ENCODE assay signal across 1 cellular context in genomic region chr6:68008445-68008844, GRCh38.
A peak's percentile ranks its signal among the peaks of the same experiment; 100 is the strongest.
TF ChIP-seq lines count a peak whose summit lies in the region.

No MANE protein-coding gene starts in this region.

TF ChIP-seq in GM12878, 131 proteins besides CTCF, POLR2A, EP300 and RAD21 (continued from another document):
- peak in 1 of 2 experiments; percentile 68; a peak in 1 of 4 replicates for TF ChIP-seq ETV6 (conservative IDR thresholded peaks at IDR 0.05 in 1 of 2, IDR thresholded peaks at IDR 0.05 in 1 of 2; ENCODE audit: borderline replicate concordance in 1 of 2, low read depth in 1 of 2)
- TF ChIP-seq JUNB (IDR thresholded peaks at IDR 0.05): peak; percentile 59
- TF ChIP-seq CHD1 (IDR thresholded peaks at IDR 0.05; ENCODE audit: low read depth, low read length): no peak
- no peak for TF ChIP-seq HDAC6 (IDR thresholded peaks at IDR 0.05; ENCODE audit: unreplicated experiment)
- peak; percentile 41; the same call in 1 of the 2 replicates for TF ChIP-seq NFIC (IDR thresholded peaks at IDR 0.05; ENCODE audit: low read depth, low read length)
- no peak for TF ChIP-seq YBX1 (IDR thresholded peaks at IDR 0.05)
- TF ChIP-seq CREM (IDR thresholded peaks at IDR 0.05; ENCODE audit: low read depth): peak; percentile 27; the same call in 1 of the 2 replicates
- no peak for TF ChIP-seq SMAD1 (IDR thresholded peaks at IDR 0.05; ENCODE audit: low read depth, partially characterized antibody)
- TF ChIP-seq DPF2 (IDR thresholded peaks at IDR 0.05): 0 out of 2 replicates have a peak, but pooled peaks have one; percentile 30
- TF ChIP-seq E2F8 (IDR thresholded peaks at IDR 0.05; ENCODE audit: low read depth, partially characterized antibody): no peak
- TF ChIP-seq FOS (IDR thresholded peaks at IDR 0.05; ENCODE audit: borderline replicate concordance, extremely low read depth, insufficient read length): no peak
- TF ChIP-seq RB1 (IDR thresholded peaks at IDR 0.05; ENCODE audit: borderline replicate concordance): no peak
- peak; percentile 34; the same call in 1 of the 2 replicates for TF ChIP-seq IKZF1 (conservative IDR thresholded peaks at IDR 0.05)
- TF ChIP-seq TCF12 (IDR thresholded peaks at IDR 0.05; ENCODE audit: low read depth, low read length): no peak
- no peak for TF ChIP-seq HDAC2 (IDR thresholded peaks at IDR 0.05)
- TF ChIP-seq, protein P1, sequence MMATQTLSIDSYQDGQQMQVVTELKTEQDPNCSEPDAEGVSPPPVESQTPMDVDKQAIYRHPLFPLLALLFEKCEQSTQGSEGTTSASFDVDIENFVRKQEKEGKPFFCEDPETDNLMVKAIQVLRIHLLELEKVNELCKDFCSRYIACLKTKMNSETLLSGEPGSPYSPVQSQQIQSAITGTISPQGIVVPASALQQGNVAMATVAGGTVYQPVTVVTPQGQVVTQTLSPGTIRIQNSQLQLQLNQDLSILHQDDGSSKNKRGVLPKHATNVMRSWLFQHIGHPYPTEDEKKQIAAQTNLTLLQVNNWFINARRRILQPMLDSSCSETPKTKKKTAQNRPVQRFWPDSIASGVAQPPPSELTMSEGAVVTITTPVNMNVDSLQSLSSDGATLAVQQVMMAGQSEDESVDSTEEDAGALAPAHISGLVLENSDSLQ (IDR thresholded peaks at IDR 0.05): no peak
- TF ChIP-seq, protein P2, sequence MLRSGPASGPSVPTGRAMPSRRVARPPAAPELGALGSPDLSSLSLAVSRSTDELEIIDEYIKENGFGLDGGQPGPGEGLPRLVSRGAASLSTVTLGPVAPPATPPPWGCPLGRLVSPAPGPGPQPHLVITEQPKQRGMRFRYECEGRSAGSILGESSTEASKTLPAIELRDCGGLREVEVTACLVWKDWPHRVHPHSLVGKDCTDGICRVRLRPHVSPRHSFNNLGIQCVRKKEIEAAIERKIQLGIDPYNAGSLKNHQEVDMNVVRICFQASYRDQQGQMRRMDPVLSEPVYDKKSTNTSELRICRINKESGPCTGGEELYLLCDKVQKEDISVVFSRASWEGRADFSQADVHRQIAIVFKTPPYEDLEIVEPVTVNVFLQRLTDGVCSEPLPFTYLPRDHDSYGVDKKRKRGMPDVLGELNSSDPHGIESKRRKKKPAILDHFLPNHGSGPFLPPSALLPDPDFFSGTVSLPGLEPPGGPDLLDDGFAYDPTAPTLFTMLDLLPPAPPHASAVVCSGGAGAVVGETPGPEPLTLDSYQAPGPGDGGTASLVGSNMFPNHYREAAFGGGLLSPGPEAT (IDR thresholded peaks at IDR 0.05; ENCODE audit: low read depth): no peak
- no peak for TF ChIP-seq MEF2A (IDR thresholded peaks at IDR 0.05; ENCODE audit: insufficient read depth, low read depth, low read length)
- TF ChIP-seq GABPA (IDR thresholded peaks at IDR 0.05; ENCODE audit: low read depth): no peak
- TF ChIP-seq FOXM1 (IDR thresholded peaks at IDR 0.05; ENCODE audit: low read depth, low read length): peak; percentile 45; the same call in 1 of the 2 replicates
- no peak; the same call in 1 of the 2 replicates for TF ChIP-seq ZBED1 (IDR thresholded peaks at IDR 0.05; ENCODE audit: borderline replicate concordance)
- TF ChIP-seq HDGF (IDR thresholded peaks at IDR 0.05): no peak
- no peak for TF ChIP-seq CEBPZ (IDR thresholded peaks at IDR 0.05; ENCODE audit: low read depth, low read length)
- no peak for TF ChIP-seq FOXK2 (IDR thresholded peaks at IDR 0.05)
- TF ChIP-seq, protein P3, sequence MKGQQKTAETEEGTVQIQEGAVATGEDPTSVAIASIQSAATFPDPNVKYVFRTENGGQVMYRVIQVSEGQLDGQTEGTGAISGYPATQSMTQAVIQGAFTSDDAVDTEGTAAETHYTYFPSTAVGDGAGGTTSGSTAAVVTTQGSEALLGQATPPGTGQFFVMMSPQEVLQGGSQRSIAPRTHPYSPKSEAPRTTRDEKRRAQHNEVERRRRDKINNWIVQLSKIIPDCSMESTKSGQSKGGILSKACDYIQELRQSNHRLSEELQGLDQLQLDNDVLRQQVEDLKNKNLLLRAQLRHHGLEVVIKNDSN (IDR thresholded peaks at IDR 0.05; ENCODE audit: borderline replicate concordance, extremely low read length, insufficient read depth, low read depth, low read length): no peak
- TF ChIP-seq SRF (IDR thresholded peaks at IDR 0.05; ENCODE audit: low read depth in 2 of 2, low read length in 2 of 2): no peak
- TF ChIP-seq NKRF (conservative IDR thresholded peaks at IDR 0.05): no peak
- TF ChIP-seq, protein P4, sequence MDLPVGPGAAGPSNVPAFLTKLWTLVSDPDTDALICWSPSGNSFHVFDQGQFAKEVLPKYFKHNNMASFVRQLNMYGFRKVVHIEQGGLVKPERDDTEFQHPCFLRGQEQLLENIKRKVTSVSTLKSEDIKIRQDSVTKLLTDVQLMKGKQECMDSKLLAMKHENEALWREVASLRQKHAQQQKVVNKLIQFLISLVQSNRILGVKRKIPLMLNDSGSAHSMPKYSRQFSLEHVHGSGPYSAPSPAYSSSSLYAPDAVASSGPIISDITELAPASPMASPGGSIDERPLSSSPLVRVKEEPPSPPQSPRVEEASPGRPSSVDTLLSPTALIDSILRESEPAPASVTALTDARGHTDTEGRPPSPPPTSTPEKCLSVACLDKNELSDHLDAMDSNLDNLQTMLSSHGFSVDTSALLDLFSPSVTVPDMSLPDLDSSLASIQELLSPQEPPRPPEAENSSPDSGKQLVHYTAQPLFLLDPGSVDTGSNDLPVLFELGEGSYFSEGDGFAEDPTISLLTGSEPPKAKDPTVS (IDR thresholded peaks at IDR 0.05; ENCODE audit: low read depth, low read length): no peak
- TF ChIP-seq SPI1 (IDR thresholded peaks at IDR 0.05; ENCODE audit: borderline replicate concordance, insufficient read depth, low read depth, low read length): no peak
